In the genomic region with DNA sequence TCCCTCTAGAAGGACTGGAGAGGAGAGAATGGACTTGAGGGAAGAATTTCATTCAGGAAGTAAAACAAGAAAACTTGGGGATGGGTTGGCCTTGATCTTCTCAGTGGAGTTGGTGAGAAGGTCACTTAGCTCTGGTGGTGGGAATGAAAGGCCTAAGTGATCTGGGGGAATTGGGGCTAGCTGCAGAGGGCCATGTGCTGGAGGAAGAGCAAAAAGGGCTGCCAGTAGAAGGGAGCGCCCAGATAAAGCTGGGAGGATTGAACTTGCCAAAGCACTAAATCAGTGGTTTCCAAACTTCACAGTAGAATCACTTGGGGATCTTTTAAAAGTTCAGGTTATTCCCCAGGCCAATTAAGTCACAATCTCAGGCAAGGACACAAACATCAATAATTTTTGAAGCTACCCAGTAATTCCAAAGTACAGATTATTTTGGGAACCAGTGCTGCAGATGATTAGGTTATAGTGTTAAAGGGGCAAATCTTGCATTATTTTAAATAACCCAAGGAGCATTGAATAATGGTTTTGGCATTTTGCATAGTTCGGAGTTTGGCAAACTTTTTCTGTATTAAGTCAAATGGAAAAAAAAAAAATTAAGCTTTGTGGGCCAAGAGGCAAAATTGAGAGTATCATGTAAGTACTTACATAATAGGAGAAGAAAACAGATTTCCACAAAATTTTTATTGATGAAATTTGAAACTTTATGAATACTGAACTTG, we compare ENCODE assay signal across 24 cellular contexts. TPM values are rescaled to one million over a fixed set of nuclear protein-coding genes. Genes with fewer than 3 reads are reported as not detected.
DNase-seq lines count a peak whose midpoint lies in the region; ATAC-seq, FAIRE-seq and TF ChIP-seq lines count a peak whose summit lies in the region.
"Had no signal": no experiment of that assay in that cellular context is flagged by ENCODE, and none has a peak within 500 bp of the region (broad histone marks: within the 10 kb centered on the region; RNA-seq: fewer than 3 reads in every experiment).

No MANE protein-coding gene starts in this region.

- ATAC-seq in GM18502 (IDR thresholded peaks at IDR 0.05; ENCODE audit: poor library complexity, unreplicated experiment), result no peak
- ATAC-seq: activated CD4-positive, CD25-positive, alpha-beta regulatory T cell treated with anti-CD3 and anti-CD28 coated beads, Interleukin-2, amount 50 U/mL, for 24 hours; activated CD8-positive, alpha-beta T cell treated with anti-CD3 and anti-CD28 coated beads, Interleukin-2, amount 10 ng/mL, durations not matched to agents 7 days and 5 days; activated T-cell treated with anti-CD3 and anti-CD28 coated beads, Interleukin-2, amount 50 U/mL, for 4 hours; left lung; mucosa of descending colon had no signal

- in situ Hi-C loops in GM23248 (cut with MboI), result loop anchor here (25.0 kb wide), 1 partner anchor 123 kb away; no protein-coding TSS in a partner anchor

- no peak overlapping the region for H3K27ac ChIP-seq in GM23248
- H3K27ac ChIP-seq in tibial nerve, result peak overlapping the region in 2 of 4 donors; percentile 53 to 54
- H3K27ac ChIP-seq: left lung, SJCRH30, thoracic aorta had no signal

- H3K9me3 ChIP-seq in GM23248 (ENCODE audit: low read depth), result no peaks in the 10 kb centered on the region
- no peaks in the 10 kb centered on the region for H3K9me3 ChIP-seq in tibial nerve
- H3K9me3 ChIP-seq: left lung, mucosa of descending colon, SJCRH30, thoracic aorta had no signal

- no peaks in the 10 kb centered on the region for H3K79me2 ChIP-seq in GM23248 (ENCODE audit: insufficient read depth)

- H3K4me3 ChIP-seq in GM23248 (no peak overlapping the region), tibial nerve (no peak overlapping the region)
- H3K4me3 ChIP-seq: left lung, mucosa of descending colon, SJCRH30, thoracic aorta had no signal

- H3K36me3 Mint-ChIP-seq in nephron (ENCODE audit: low read depth), result no peaks in the 10 kb centered on the region
- H3K36me3 Mint-ChIP-seq: activated naive CD4-positive, alpha-beta T cell treated with anti-CD3 and anti-CD28 coated beads, Interleukin-2, amount 10 ng/mL, durations not matched to agents 7 days and 5 days; CD14-positive monocyte had no signal

- peak overlapping the region; percentile 50 for H2AFZ ChIP-seq in GM23248

- H3K4me1 Mint-ChIP-seq in nephron, result peaks cover 53% of the 10 kb centered on the region
- H3K4me1 Mint-ChIP-seq: activated naive CD4-positive, alpha-beta T cell treated with anti-CD3 and anti-CD28 coated beads, Interleukin-2, amount 10 ng/mL, durations not matched to agents 7 days and 5 days; CD14-positive monocyte had no signal

- H3K9me2 ChIP-seq in GM23248 (ENCODE audit: insufficient read depth), result no peaks in the 10 kb centered on the region

- H3K9ac ChIP-seq in GM23248, result no peak overlapping the region

- H3K36me3 ChIP-seq in GM23248 (ENCODE audit: low read depth) (no peaks in the 10 kb centered on the region), tibial nerve (no peaks in the 10 kb centered on the region)
- H3K36me3 ChIP-seq: left lung, SJCRH30, thoracic aorta had no signal

- 55 to 62% methylated on average over 2 of the region's 2 CpGs for WGBS in GM23248 (ENCODE audit: low coverage in 1 of 2, low lambda C conversion rate in 2 of 2, missing lambda C conversion rate in 2 of 2), 2 experiments
- WGBS in tibial nerve, 2 donors, result 41 to 53% methylated on average over 2 of the region's 2 CpGs

- no peak for TF ChIP-seq POLR2A in tibial nerve (IDR thresholded peaks at IDR 0.05)

- H4K20me1 ChIP-seq in GM23248 (ENCODE audit: insufficient read depth), result no peaks in the 10 kb centered on the region

- TF ChIP-seq CTCF in nephron (IDR thresholded peaks at IDR 0.05; ENCODE audit: unreplicated experiment in 3 of 3) (no peak), tibial nerve (IDR thresholded peaks at IDR 0.05) (no peak)

- no peak overlapping the region for H3K4me3 Mint-ChIP-seq in nephron
- H3K4me3 Mint-ChIP-seq: activated CD8-positive, alpha-beta T cell treated with anti-CD3 and anti-CD28 coated beads, Interleukin-2, amount 10 ng/mL, durations not matched to agents 7 days and 5 days; activated naive CD4-positive, alpha-beta T cell treated with anti-CD3 and anti-CD28 coated beads, Interleukin-2, amount 10 ng/mL, durations not matched to agents 7 days and 5 days; activated T-cell treated with anti-CD3 and anti-CD28 coated beads, Interleukin-2, amount 50 U/mL, for 4 hours; CD14-positive monocyte; T-helper 2 cell treated with Interferon-gamma antibody and Interleukin-4, amounts not matched to agents 5 μg/mL and 100 μg/mL, for 36 hours had no signal

- no peaks in the 10 kb centered on the region for H3K27me3 Mint-ChIP-seq in nephron (ENCODE audit: low read depth)

- H3K4me2 ChIP-seq in GM23248 (ENCODE audit: unreplicated experiment), result no peak overlapping the region

- no peak for TF ChIP-seq EP300 in tibial nerve (IDR thresholded peaks at IDR 0.05)

- H3K4me1 ChIP-seq in GM23248 (ENCODE audit: insufficient read depth) (peaks cover 34% of the 10 kb centered on the region), tibial nerve (peaks cover 0 to 46% (median 12%) of the 10 kb centered on the region in 4 donors)
- H3K4me1 ChIP-seq: left lung had no signal

- H3K27ac Mint-ChIP-seq in nephron, result peak overlapping the region; percentile 20 to 79 (median 39)
- H3K27ac Mint-ChIP-seq: activated CD8-positive, alpha-beta T cell treated with anti-CD3 and anti-CD28 coated beads, Interleukin-2, amount 10 ng/mL, durations not matched to agents 7 days and 5 days; activated naive CD4-positive, alpha-beta T cell treated with anti-CD3 and anti-CD28 coated beads, Interleukin-2, amount 10 ng/mL, durations not matched to agents 7 days and 5 days; CD14-positive monocyte; T-helper 2 cell treated with Interferon-gamma antibody and Interleukin-4, amounts not matched to agents 5 μg/mL and 100 μg/mL, for 36 hours had no signal

- peak; percentile 37 for FAIRE-seq in TTC549 (lab: Jason Lieb, UNC)

- no peaks in the 10 kb centered on the region for H3K9me3 Mint-ChIP-seq in nephron
- H3K9me3 Mint-ChIP-seq: activated naive CD4-positive, alpha-beta T cell treated with anti-CD3 and anti-CD28 coated beads, Interleukin-2, amount 10 ng/mL, durations not matched to agents 7 days and 5 days; activated T-cell treated with anti-CD3 and anti-CD28 coated beads, Interleukin-2, amount 50 U/mL, for 4 hours; CD14-positive monocyte; T-helper 2 cell treated with Interferon-gamma antibody and Interleukin-4, amounts not matched to agents 5 μg/mL and 100 μg/mL, for 36 hours had no signal

- H3K27me3 ChIP-seq in GM23248 (replicated peaks; ENCODE audit: insufficient read depth) (no peaks in the 10 kb centered on the region), tibial nerve (no peaks in the 10 kb centered on the region)
- H3K27me3 ChIP-seq: left lung, SJCRH30 had no signal

- no peaks in the 10 kb centered on the region for H3F3A ChIP-seq in GM23248 (ENCODE audit: insufficient read depth)

- peak; percentile 60 for DNase-seq in NCI-H2107 treated with DMSO at 0.1 percent for 48 hours (lab: John Stamatoyannopoulos, UW; ENCODE audit: unreplicated experiment)
- DNase-seq in NCI-H2107 (lab: John Stamatoyannopoulos, UW), result no peak
- DNase-seq in GM23248, result no peak
- DNase-seq in tibial nerve (ENCODE audit: low spot score in 2 of 2), result no peak
- DNase-seq in COLO829 (ENCODE audit: low spot score), result no peak
- DNase-seq: activated CD8-positive, alpha-beta T cell treated with anti-CD3 and anti-CD28 coated beads, Interleukin-2, amount 10 ng/mL, durations not matched to agents 7 days and 5 days; activated naive CD4-positive, alpha-beta T cell treated with anti-CD3 and anti-CD28 coated beads, Interleukin-2, amount 10 ng/mL, durations not matched to agents 7 days and 5 days; activated T-cell treated with anti-CD3 and anti-CD28 coated beads, Interleukin-2, amount 50 U/mL, for 4 hours; effector memory CD4-positive, alpha-beta T cell; head of caudate nucleus; left lung; mucosa of descending colon; MV-4-11; SJCRH30 had no signal

RNA-seq across cellular contexts. Expression of gene RFPL4B, which starts 36.5 kb away (rescaled TPM):
- not detected in 2 replicates for total RNA-seq in GM23248 (2014; rRNA removed; shearing (Covaris generic))
- 0.10 TPM in 1 of 2 replicates, not detected in the other for polyA plus RNA-seq in GM23248 (2016; fragmentation: Nextera tagmentation; extraction: Ambion mirVana)
- total RNA-seq in tibial nerve, result not detected
- total RNA-seq: activated CD8-positive, alpha-beta T cell treated with anti-CD3 and anti-CD28 coated beads, Interleukin-2, amount 10 ng/mL, durations not matched to agents 7 days and 5 days; activated T-cell treated with anti-CD3 and anti-CD28 coated beads, Interleukin-2, amount 50 U/mL, for 4 hours; fibroblast of lung; left lung; mucosa of descending colon; NCI-H460; OCI-LY7 had no signal
- polyA plus RNA-seq: CD14-positive monocyte, fibroblast of lung had no signal

RNA-seq across cellular contexts. Expression of gene LAMA4, which starts 56.2 kb away (rescaled TPM):
- 429 and 440 TPM in 2 replicates for total RNA-seq in GM23248 (2014; rRNA removed; shearing (Covaris generic))
- 331 and 339 TPM in 2 replicates for polyA plus RNA-seq in GM23248 (2016; fragmentation: Nextera tagmentation; extraction: Ambion mirVana)
- 100 to 1,000 TPM; 229 to 524 (median 468) TPM for total RNA-seq in tibial nerve
- total RNA-seq: activated CD8-positive, alpha-beta T cell treated with anti-CD3 and anti-CD28 coated beads, Interleukin-2, amount 10 ng/mL, durations not matched to agents 7 days and 5 days; NCI-H460; OCI-LY7 had no signal
- polyA plus RNA-seq: CD14-positive monocyte had no signal
